ENCODE assay signal across 20 cellular contexts in the genomic region with DNA sequence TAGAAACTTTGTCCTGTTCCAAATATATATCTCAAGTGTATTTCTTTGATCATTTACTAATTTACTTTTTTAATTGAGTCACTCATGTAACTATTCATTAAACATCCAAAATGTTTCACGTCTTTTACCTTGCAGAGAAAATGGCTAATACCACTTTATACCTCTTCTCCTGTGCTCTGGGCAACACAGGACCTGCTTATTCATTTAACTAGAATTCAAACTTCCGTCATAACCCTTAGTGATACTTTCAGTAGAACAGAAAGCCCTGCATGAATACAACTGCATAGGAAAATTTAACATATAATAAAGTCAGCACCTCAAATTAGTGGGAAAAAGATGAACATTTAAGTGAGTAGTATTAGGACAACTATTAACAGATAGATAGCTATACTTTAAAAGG.
"Had no signal": no experiment of that assay in that cellular context is flagged by ENCODE, and none has a peak within 500 bp of the region (broad histone marks: within the 10 kb centered on the region; RNA-seq: fewer than 3 reads in every experiment).

No MANE protein-coding gene starts in this region.

- H3K9me3 ChIP-seq: prostate gland, sigmoid colon, tibial artery, upper lobe of left lung, vagina had no signal

- FAIRE-seq: islet of Langerhans had no signal

- H3K27me3 Mint-ChIP-seq: stimulated activated naive CD8-positive, alpha-beta T cell treated with anti-CD3 and anti-CD28 coated beads, Interleukin-15, Interleukin-2, amounts not matched to agents 100 ng/mL and 50 ng/mL, for 24 hours had no signal

- H3K27ac ChIP-seq: parathyroid adenoma, prostate gland, sigmoid colon, skin epidermis, tibial artery, upper lobe of left lung, vagina had no signal

- ATAC-seq: esophagus mucosa; heart left ventricle; natural killer cell treated with Interleukin-12 subunit alpha and Interleukin-12 subunit beta and Interleukin-15 and Interleukin-18, amount 100 ng/mL, for 72 hours had no signal

- H3K9ac ChIP-seq: parathyroid adenoma had no signal

- H3K27ac Mint-ChIP-seq: natural killer cell treated with Interleukin-12 subunit alpha and Interleukin-12 subunit beta and Interleukin-15 and Interleukin-18, amount 100 ng/mL, for 72 hours; stimulated activated naive CD8-positive, alpha-beta T cell treated with anti-CD3 and anti-CD28 coated beads, Interleukin-15, Interleukin-2, amounts not matched to agents 100 ng/mL and 50 ng/mL, for 24 hours had no signal

- H3K4me1 ChIP-seq: parathyroid adenoma, prostate gland, sigmoid colon, tibial artery, vagina had no signal

- H3K36me3 Mint-ChIP-seq: natural killer cell treated with Interleukin-12 subunit alpha and Interleukin-12 subunit beta and Interleukin-15 and Interleukin-18, amount 100 ng/mL, for 72 hours had no signal

- H2AFZ ChIP-seq: parathyroid adenoma had no signal

- H3K4me3 Mint-ChIP-seq: natural killer cell treated with Interleukin-12 subunit alpha and Interleukin-12 subunit beta and Interleukin-15 and Interleukin-18, amount 100 ng/mL, for 72 hours; stimulated activated naive CD8-positive, alpha-beta T cell treated with anti-CD3 and anti-CD28 coated beads, Interleukin-15, Interleukin-2, amounts not matched to agents 100 ng/mL and 50 ng/mL, for 24 hours had no signal

- H3K4me3 ChIP-seq: prostate gland, sigmoid colon, skin epidermis, tibial artery, upper lobe of left lung, vagina had no signal

- H3K27me3 ChIP-seq: heart left ventricle, sigmoid colon, tibial artery, upper lobe of left lung, vagina had no signal

- H3K36me3 ChIP-seq: heart left ventricle, prostate gland, sigmoid colon, tibial artery, upper lobe of left lung, vagina had no signal

- DNase-seq: effector memory CD4-positive, alpha-beta T cell; heart left ventricle; hypothalamus; kidney glomerular epithelial cell; mammary epithelial cell; midbrain; occipital lobe; retina; sigmoid colon; stimulated activated CD4-positive, alpha-beta T cell treated with anti-CD3 and anti-CD28 coated beads, Interleukin-12 subunit alpha, Interleukin-12 subunit beta, amount 100 ng/mL, for 4 hours; tibial artery; upper lobe of left lung had no signal

- H3K79me2 ChIP-seq: parathyroid adenoma had no signal

- H3K9me3 Mint-ChIP-seq: natural killer cell treated with Interleukin-12 subunit alpha and Interleukin-12 subunit beta and Interleukin-15 and Interleukin-18, amount 100 ng/mL, for 72 hours; stimulated activated naive CD8-positive, alpha-beta T cell treated with anti-CD3 and anti-CD28 coated beads, Interleukin-15, Interleukin-2, amounts not matched to agents 100 ng/mL and 50 ng/mL, for 24 hours had no signal
